In the genomic region with DNA sequence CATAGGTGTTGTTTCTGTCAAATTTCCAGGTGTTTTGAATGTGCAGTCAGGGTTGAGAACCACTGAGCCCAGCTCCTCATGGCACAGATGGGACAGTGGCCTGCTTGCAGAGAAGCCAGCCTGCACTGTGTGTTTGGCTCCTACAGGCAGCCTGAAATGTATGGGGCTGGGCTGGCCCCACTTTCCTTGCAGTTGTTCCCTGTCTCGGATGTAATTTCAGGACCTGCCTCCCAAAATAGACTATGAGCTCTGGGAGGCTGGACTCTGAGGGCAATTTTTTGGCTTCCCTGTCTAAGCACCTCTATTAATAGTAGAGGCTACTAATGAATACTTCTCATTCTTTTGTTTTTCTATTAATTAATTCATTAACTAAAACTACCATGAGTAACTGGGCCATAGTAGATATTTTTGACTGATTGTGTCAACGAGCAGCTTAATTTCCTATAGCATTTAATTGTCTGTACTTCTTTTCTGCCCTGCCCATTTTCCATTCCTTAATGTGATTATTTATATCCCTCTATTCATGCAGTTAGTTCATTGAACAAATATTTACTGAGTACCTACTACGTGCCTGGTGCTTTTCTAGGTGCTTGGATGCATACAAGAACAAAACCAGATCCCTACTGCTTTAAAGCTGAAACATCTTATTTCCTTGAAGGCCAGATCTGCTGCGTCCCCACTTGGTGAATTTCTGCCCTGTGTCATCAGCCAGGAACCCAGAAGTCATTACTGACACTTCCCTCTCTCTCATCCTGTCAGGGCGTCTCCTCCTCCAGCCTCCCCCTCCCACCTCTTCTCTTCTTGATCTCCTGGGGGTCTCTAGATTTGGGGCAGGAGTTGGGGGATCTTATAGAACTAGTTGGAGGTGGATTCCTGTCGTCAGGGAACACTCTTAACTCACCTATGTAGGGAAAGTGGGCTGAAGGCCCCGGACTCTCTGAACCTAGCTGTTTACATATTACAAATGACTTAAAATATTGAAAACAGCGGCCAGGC, we compare ENCODE assay signal across 2 cellular contexts.
TF ChIP-seq lines count a peak whose summit lies in the region.

No MANE protein-coding gene starts in this region.

TF ChIP-seq in H1, 55 proteins besides CTCF, POLR2A, EP300 and RAD21:
- no peak for TF ChIP-seq CBX5 (IDR thresholded peaks at IDR 0.05; ENCODE audit: low read depth, low read length)
- no peak for TF ChIP-seq RNF2 (IDR thresholded peaks at IDR 0.05; ENCODE audit: borderline replicate concordance, low read depth, low read length, missing control alignments, poor library complexity, severe bottlenecking)
- no peak for TF ChIP-seq NRF1 (IDR thresholded peaks at IDR 0.05; ENCODE audit: low read depth, low read length)
- no peak for TF ChIP-seq TBP (IDR thresholded peaks at IDR 0.05; ENCODE audit: low read depth, low read length)
- TF ChIP-seq CBX8 (IDR thresholded peaks at IDR 0.05; ENCODE audit: borderline replicate concordance, low read depth, low read length) = no peak
- TF ChIP-seq, protein P1, sequence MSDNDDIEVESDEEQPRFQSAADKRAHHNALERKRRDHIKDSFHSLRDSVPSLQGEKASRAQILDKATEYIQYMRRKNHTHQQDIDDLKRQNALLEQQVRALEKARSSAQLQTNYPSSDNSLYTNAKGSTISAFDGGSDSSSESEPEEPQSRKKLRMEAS (IDR thresholded peaks at IDR 0.05) = no peak
- no peak for TF ChIP-seq ZNF274 (IDR thresholded peaks at IDR 0.05; ENCODE audit: borderline replicate concordance, extremely low read depth, low read length)
- TF ChIP-seq JUN (IDR thresholded peaks at IDR 0.05; ENCODE audit: low read depth, low read length) = no peak
- TF ChIP-seq YY1 (IDR thresholded peaks at IDR 0.05; ENCODE audit: low read depth, low read length) = no peak

TF ChIP-seq in GM23338, 12 proteins besides CTCF, POLR2A, EP300 and RAD21:
- TF ChIP-seq ZNF331 (CRISPR knock-in tag; IDR thresholded peaks at IDR 0.05; ENCODE audit: low read depth) (no peak), ZNF114 (CRISPR knock-in tag; IDR thresholded peaks at IDR 0.05) (no peak), EZH2phosphoT487 (IDR thresholded peaks at IDR 0.05; ENCODE audit: unreplicated experiment) (no peak), JUNB (IDR thresholded peaks at IDR 0.05; ENCODE audit: unreplicated experiment) (no peak), EZH2 (IDR thresholded peaks at IDR 0.05; ENCODE audit: low read depth, unreplicated experiment) (no peak)
